In the genomic region with DNA sequence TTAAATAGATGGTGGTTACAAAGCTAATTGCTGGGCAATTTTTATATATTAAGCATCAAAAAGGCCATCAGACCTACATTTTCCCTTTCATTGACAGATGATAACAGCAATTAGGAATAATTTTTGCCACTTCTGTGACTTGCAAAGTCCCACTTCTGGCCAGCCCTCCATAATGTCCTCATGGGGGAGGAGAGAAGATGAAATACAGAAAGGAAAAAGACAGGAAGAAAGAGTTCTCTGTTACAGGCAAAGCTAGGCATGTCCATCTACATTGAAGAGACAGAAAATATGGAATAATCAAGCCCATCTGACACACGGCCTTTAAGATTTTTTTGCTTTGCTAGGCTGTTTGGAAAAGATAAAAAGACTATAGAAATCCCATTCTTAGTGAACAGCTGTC, we compare ENCODE assay signal across 28 cellular contexts.
DNase-seq lines count a peak whose midpoint lies in the region; TF ChIP-seq lines count a peak whose summit lies in the region.
"Had no signal": no experiment of that assay in that cellular context is flagged by ENCODE, and none has a peak within 500 bp of the region (broad histone marks: within the 10 kb centered on the region; RNA-seq: fewer than 3 reads in every experiment).

No MANE protein-coding gene starts in this region.

- H3K4me2 ChIP-seq in mammary epithelial cell (ENCODE audit: insufficient read depth, low read depth, low read length), result no peak overlapping the region
- H3K4me2 ChIP-seq: A549, hepatocyte, PC-9 had no signal

- peak overlapping the region; percentile 3 for H3K27ac ChIP-seq in mammary epithelial cell (ENCODE audit: insufficient read depth, low read depth, low read length)
- H3K27ac ChIP-seq in angular gyrus (ENCODE audit: low read depth, low read length), result peak overlapping the region; percentile 59
- peak overlapping the region; percentile 30 for H3K27ac ChIP-seq in temporal lobe (ENCODE audit: low read depth, low read length)
- H3K27ac ChIP-seq: A549, GM23248, hepatocyte, lower lobe of right lung, thyroid gland, vagina had no signal

- dilution Hi-C loops in mammary epithelial cell (cut with HindIII; ENCODE audit: low sequenced_read_pairs), result no loop called here

- BruUV-seq in mammary epithelial cell (replicated peaks; lab: Mats Ljungman, UMichigan) (no TSS peak), MCF 10A (replicated peaks; lab: Mats Ljungman, UMichigan) (no TSS peak)

- no peak overlapping the region for H3K27ac Mint-ChIP-seq in MCF 10A (ENCODE audit: low read depth, unreplicated experiment)
- peak overlapping the region; percentile 83 for H3K27ac Mint-ChIP-seq in nephron progenitor cell
- H3K27ac Mint-ChIP-seq: activated T-cell treated with anti-CD3 and anti-CD28 coated beads, Interleukin-2, amount 50 U/mL, for 72 hours; natural killer cell had no signal

- H3K9ac ChIP-seq in mammary epithelial cell (ENCODE audit: insufficient read depth, low read length), result no peak overlapping the region
- H3K9ac ChIP-seq: GM23248 had no signal

- no peak overlapping the region for H3K4me3 ChIP-seq in mammary epithelial cell (replicated peaks in 1 of 3; ENCODE audit: insufficient read depth in 1 of 3, low read depth in 2 of 3, low read length in 3 of 3)
- H3K4me3 ChIP-seq: A549, GM23248, hepatocyte, lower lobe of right lung, mucosa of descending colon, PC-9, thyroid gland, vagina had no signal

- H3K9me3 Mint-ChIP-seq in MCF 10A (ENCODE audit: unreplicated experiment) (no peaks in the 10 kb centered on the region), nephron progenitor cell (no peaks in the 10 kb centered on the region)
- H3K9me3 Mint-ChIP-seq: activated T-cell treated with anti-CD3 and anti-CD28 coated beads, Interleukin-2, amount 50 U/mL, for 72 hours; natural killer cell had no signal

- no peak for TF ChIP-seq CTCF in mammary epithelial cell (conservative IDR thresholded peaks at IDR 0.05 in 1 of 2, IDR thresholded peaks at IDR 0.05 in 1 of 2; ENCODE audit: extremely low read depth in 1 of 2, insufficient read depth in 1 of 2, low read depth in 1 of 2, low read length in 2 of 2)
- TF ChIP-seq CTCF in MCF 10A (IDR thresholded peaks at IDR 0.05; ENCODE audit: unreplicated experiment), result no peak
- no peak for TF ChIP-seq CTCF in nephron progenitor cell (IDR thresholded peaks at IDR 0.05)

- H3K27me3 ChIP-seq in mammary epithelial cell (ENCODE audit: insufficient read depth, low read length), result no peaks in the 10 kb centered on the region
- H3K27me3 ChIP-seq: hepatocyte, thyroid gland, vagina had no signal

- no peaks in the 10 kb centered on the region for H3K27me3 Mint-ChIP-seq in MCF 10A (ENCODE audit: insufficient read depth, unreplicated experiment)
- H3K27me3 Mint-ChIP-seq in nephron progenitor cell (ENCODE audit: low read depth, poor library complexity), result no peaks in the 10 kb centered on the region

- intact Hi-C loops in mammary epithelial cell (cut with micrococcal nuclease) (no loop called here), MCF 10A (cut with micrococcal nuclease) (no loop called here)

- CTCF ChIA-PET in mammary epithelial cell (lab: Charles Lee; ENCODE audit: low non-redundant PET), result no interaction called here
- CTCF ChIA-PET in MCF 10A (lab: Yijun Ruan, JAX), result interaction anchor here (0.6 to 14.7 kb wide), 13 partner anchors 9 to 466 kb away, joined by 3 to 245 read pairs (median 4); a partner anchor contains a TSS

- H4K20me1 ChIP-seq in mammary epithelial cell (ENCODE audit: insufficient read depth, low read length), result no peaks in the 10 kb centered on the region

- 100% methylated on average over 1 of the region's 1 CpG for WGBS in mammary epithelial cell (ENCODE audit: low coverage, missing lambda C conversion rate)

- no peaks in the 10 kb centered on the region for H3K9me3 ChIP-seq in mammary epithelial cell (replicated peaks; ENCODE audit: insufficient read depth, low read length)
- H3K9me3 ChIP-seq: A549, lower lobe of right lung, mucosa of descending colon, thyroid gland, vagina had no signal

- H3K4me3 Mint-ChIP-seq in MCF 10A (ENCODE audit: unreplicated experiment) (no peak overlapping the region), nephron progenitor cell (no peak overlapping the region)
- H3K4me3 Mint-ChIP-seq: activated T-cell treated with anti-CD3 and anti-CD28 coated beads, Interleukin-2, amount 50 U/mL, for 72 hours; natural killer cell had no signal

- no peaks in the 10 kb centered on the region for H3K36me3 ChIP-seq in mammary epithelial cell (ENCODE audit: insufficient read depth, low read length)
- H3K36me3 ChIP-seq: lower lobe of right lung, thyroid gland, vagina had no signal

- H3K4me1 ChIP-seq in mammary epithelial cell (ENCODE audit: insufficient read depth, low read length), result no peaks in the 10 kb centered on the region
- H3K4me1 ChIP-seq: lower lobe of right lung, thyroid gland, vagina had no signal

- no peak for DNase-seq in mammary epithelial cell
- DNase-seq in MCF 10A (ENCODE audit: unreplicated experiment), result no peak
- DNase-seq in nephron progenitor cell, result no peak
- no peak for DNase-seq in GOT3 (lab: John Stamatoyannopoulos, UW)
- DNase-seq in KG1 (lab: John Stamatoyannopoulos, UW), result no peak
- no peak for DNase-seq in epidermal melanocyte (ENCODE audit: insufficient read length, low spot score)
- DNase-seq: activated CD4-positive, alpha-beta T cell treated with anti-CD3 and anti-CD28 coated beads, Interleukin-2, amount 50 U/mL, for 48 hours; activated T-cell treated with anti-CD3 and anti-CD28 coated beads, Interleukin-2, amount 50 U/mL, for 72 hours; Calu3; DMS79 treated with DMSO at 0.1 percent for 48 hours; GDM1; GM23248; IMR-90; lower lobe of right lung; mucosa of descending colon; natural killer cell; NCI-H2081 treated with DMSO at 0.1 percent for 48 hours; NCI-H446 treated with DMSO at 0.1 percent for 48 hours; PC-9; stimulated activated CD4-positive, alpha-beta T cell treated with anti-CD3 and anti-CD28 coated beads, Interleukin-1b, Interleukin-23, amount 100 ng/mL, for 48 hours; stimulated activated naive CD4-positive, alpha-beta T cell treated with Interleukin-2 at 50 U/mL for 16 hours; T-helper 2 cell; thyroid gland had no signal

- POLR2A ChIA-PET in MCF 10A (lab: Yijun Ruan, JAX), result interaction anchor here (0.5 to 3.3 kb wide), 10 partner anchors 9 to 233 kb away, joined by 3 to 17 read pairs (median 4); a partner anchor contains a TSS

- H3K36me3 Mint-ChIP-seq in MCF 10A (ENCODE audit: insufficient read depth, unreplicated experiment) (peaks cover 20% of the 10 kb centered on the region), nephron progenitor cell (ENCODE audit: low read depth) (peaks cover 20% of the 10 kb centered on the region)
- H3K36me3 Mint-ChIP-seq: natural killer cell had no signal

- in situ Hi-C loops in mammary epithelial cell (cut with MboI; ENCODE audit: low sequenced_read_pairs in 2 of 2), result no loop called here

- H2AFZ ChIP-seq in mammary epithelial cell (ENCODE audit: low read depth, low read length), result no peak overlapping the region
- H2AFZ ChIP-seq: GM23248, hepatocyte, PC-9 had no signal

- H3K4me1 Mint-ChIP-seq in MCF 10A (ENCODE audit: insufficient read depth, unreplicated experiment), result peaks cover 5% of the 10 kb centered on the region
- peaks cover 25% of the 10 kb centered on the region for H3K4me1 Mint-ChIP-seq in nephron progenitor cell

- peaks cover 9% of the 10 kb centered on the region for H3K79me2 ChIP-seq in mammary epithelial cell (ENCODE audit: insufficient read depth, low read length)

Comparison
In these comparisons a context has a peak if more than half of its experiments do, and no peak if none do; other contexts are left out.
1. H3K27ac ChIP-seq: peak in every context shown above with its lines; median percentile 59 in angular gyrus; 30 in temporal lobe; 3 in mammary epithelial cell.